8 cellular contexts compared by ENCODE assay signal in genomic region chr17:13594762-13595697, GRCh38. TPM values are rescaled to one million over a fixed set of nuclear protein-coding genes. Genes with fewer than 3 reads are reported as not detected.
DNase-seq lines count a peak whose midpoint lies in the region; ATAC-seq and TF ChIP-seq lines count a peak whose summit lies in the region.
"Had no signal": no experiment of that assay in that cellular context is flagged by ENCODE, and none has a peak within 500 bp of the region (broad histone marks: within the 10 kb centered on the region; RNA-seq: fewer than 3 reads in every experiment).

No MANE protein-coding gene starts in this region.

- no peaks in the 10 kb centered on the region for H3K9me3 ChIP-seq in psoas muscle

- no peaks in the 10 kb centered on the region for H4K20me1 ChIP-seq in KMS-11 (ENCODE audit: insufficient read depth)

- TF ChIP-seq CTCF in GM12875 (IDR thresholded peaks at IDR 0.05; ENCODE audit: borderline replicate concordance, insufficient read depth, low read depth, low read length) (peak; percentile 68), KMS-11 (conservative IDR thresholded peaks at IDR 0.05; ENCODE audit: low read depth, low read length) (peak; percentile 66), psoas muscle (IDR thresholded peaks at IDR 0.05) (peak; percentile 89)

- no peaks in the 10 kb centered on the region for H3K79me2 ChIP-seq in KMS-11 (ENCODE audit: insufficient read depth, low read depth)

- H3K36me3 ChIP-seq in KMS-11 (ENCODE audit: insufficient read depth) (no peaks in the 10 kb centered on the region), psoas muscle (ENCODE audit: insufficient read depth in 1 of 2, low read depth in 1 of 2) (no peaks in the 10 kb centered on the region)

- intact Hi-C loops in head of caudate nucleus (cut with DNase I) (loop anchor here (5.0 kb wide), 1 partner anchor 707 kb away; the partner anchor contains the start of gene HS3ST3B1), psoas muscle (cut with DNase I) (loop anchor here (2.0 to 5.0 kb wide), 3 partner anchors 707 to 1332 kb away; partner anchors contain the start of gene HS3ST3B1 (in 1 of the 2))

- H3K9me3 Mint-ChIP-seq in activated naive CD4-positive, alpha-beta T cell treated with anti-CD3 and anti-CD28 coated beads, Interleukin-2, amount 50 U/mL, for 24 hours = no peaks in the 10 kb centered on the region
- H3K9me3 Mint-ChIP-seq: stimulated activated naive CD8-positive, alpha-beta T cell treated with anti-CD3 and anti-CD28 coated beads, Interleukin-15, Interleukin-2, amounts not matched to agents 100 ng/mL and 50 ng/mL, for 24 hours had no signal

- DNase-seq in SKM-1 (lab: John Stamatoyannopoulos, UW; ENCODE audit: unreplicated experiment) (peak; percentile 77), head of caudate nucleus (peak; percentile 57 to 91 (median 80)), psoas muscle (peak; percentile 51 to 66)

- WGBS in psoas muscle, 3 donors = 27 to 29% (median 27%) methylated on average over 12 of the region's 12 CpGs

- no peak overlapping the region; the same call in 1 of the 2 replicates for H2AFZ ChIP-seq in KMS-11 (ENCODE audit: low read depth)

- H3K27me3 ChIP-seq in KMS-11 (ENCODE audit: insufficient read depth, low read depth) (no peaks in the 10 kb centered on the region), psoas muscle (ENCODE audit: insufficient read depth in 3 of 3, low read length in 2 of 3) (peaks cover 0 to 24% (median 0%) of the 10 kb centered on the region in 3 donors)

- peaks cover 13% of the 10 kb centered on the region for H3K27me3 Mint-ChIP-seq in activated naive CD4-positive, alpha-beta T cell treated with anti-CD3 and anti-CD28 coated beads, Interleukin-2, amount 50 U/mL, for 24 hours

- H3K4me3 ChIP-seq in GM12875 (ENCODE audit: low read depth, low read length) (no peak overlapping the region), KMS-11 (IDR thresholded peaks at IDR 0.05; ENCODE audit: insufficient read depth, low read depth, low read length) (no peak overlapping the region), psoas muscle (no peak overlapping the region)

- no peak overlapping the region for H3K4me3 Mint-ChIP-seq in activated naive CD4-positive, alpha-beta T cell treated with anti-CD3 and anti-CD28 coated beads, Interleukin-2, amount 50 U/mL, for 24 hours
- H3K4me3 Mint-ChIP-seq: stimulated activated naive CD8-positive, alpha-beta T cell treated with anti-CD3 and anti-CD28 coated beads, Interleukin-15, Interleukin-2, amounts not matched to agents 100 ng/mL and 50 ng/mL, for 24 hours had no signal

- H3K9ac ChIP-seq in KMS-11 = no peak overlapping the region

- H3K4me2 ChIP-seq in KMS-11 = no peak overlapping the region

- H3K27ac Mint-ChIP-seq in activated naive CD4-positive, alpha-beta T cell treated with anti-CD3 and anti-CD28 coated beads, Interleukin-2, amount 50 U/mL, for 24 hours = peak overlapping the region; percentile 64
- H3K27ac Mint-ChIP-seq: stimulated activated naive CD8-positive, alpha-beta T cell treated with anti-CD3 and anti-CD28 coated beads, Interleukin-15, Interleukin-2, amounts not matched to agents 100 ng/mL and 50 ng/mL, for 24 hours had no signal

- H3K36me3 Mint-ChIP-seq in activated naive CD4-positive, alpha-beta T cell treated with anti-CD3 and anti-CD28 coated beads, Interleukin-2, amount 50 U/mL, for 24 hours = no peaks in the 10 kb centered on the region

- H3K27ac ChIP-seq in KMS-11 (no peak overlapping the region), psoas muscle (no peak overlapping the region)

- H3K4me1 ChIP-seq in KMS-11 (ENCODE audit: low read depth, poor library complexity, severe bottlenecking) (no peaks in the 10 kb centered on the region), psoas muscle (peaks cover 11% of the 10 kb centered on the region)

- ATAC-seq in psoas muscle (peak in 3 of 4 donors; percentile 65 to 86 (median 82)), GM19023 (IDR thresholded peaks at IDR 0.05; ENCODE audit: unreplicated experiment) (no peak)

- peaks cover 7% of the 10 kb centered on the region for H3K4me1 Mint-ChIP-seq in activated naive CD4-positive, alpha-beta T cell treated with anti-CD3 and anti-CD28 coated beads, Interleukin-2, amount 50 U/mL, for 24 hours

RNA-seq across cellular contexts. Expression of gene HS3ST3A1, which starts 6.7 kb away (rescaled TPM):
- under 1 TPM in 3 of 4 donors, not detected in 1; 0.13 to 0.58 (median 0.22) TPM for total RNA-seq in psoas muscle
- under 1 TPM in 2 of 3 donors, not detected in 1; 0.44 to 0.64 TPM for polyA plus RNA-seq in psoas muscle
